Comparison of ENCODE assay signal across 1 cellular context in the genomic region with DNA sequence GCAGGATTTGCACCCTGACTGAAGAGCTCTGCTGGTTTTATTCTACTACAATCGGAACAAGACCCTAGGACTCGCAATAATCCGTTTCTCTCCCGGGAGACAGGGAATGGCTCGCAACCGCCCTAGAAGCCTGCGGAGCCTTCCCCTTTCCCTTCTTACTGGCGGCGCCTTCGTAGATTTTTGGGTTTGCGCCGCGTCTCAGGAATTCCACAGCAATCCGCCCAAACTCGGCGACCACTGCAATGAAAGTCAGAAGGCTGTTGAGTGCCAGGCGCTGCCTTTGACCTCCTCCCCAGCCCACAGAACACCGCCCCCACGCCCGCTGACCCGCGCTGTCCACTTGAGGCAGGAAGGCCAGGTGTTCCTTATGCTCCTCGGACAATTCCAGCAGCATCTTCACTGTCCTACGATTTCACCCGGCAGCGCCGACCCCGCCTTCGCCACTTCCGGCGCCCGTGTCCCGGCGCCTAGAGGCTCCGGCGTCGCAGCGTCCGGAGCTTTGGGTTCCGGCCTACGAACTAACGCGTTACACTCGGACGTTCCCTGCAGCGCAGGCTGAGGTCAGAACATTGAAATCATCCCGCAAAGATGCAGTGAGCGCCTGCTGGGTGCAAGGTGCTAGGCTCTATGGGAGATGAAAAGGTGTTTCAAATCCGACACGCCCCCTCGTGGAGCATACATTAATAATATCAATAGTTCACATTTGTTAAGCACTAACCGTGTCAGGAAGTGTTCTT.
TF ChIP-seq lines count a peak whose summit lies in the region.

TSS of gene COMMD2 (minus strand) at position 439 of the 737 bp plus-strand sequence. CDS start at position 394, 45 bp downstream.

TF ChIP-seq in K562, 482 proteins besides CTCF, POLR2A, EP300 and RAD21 (continued from another document and continues in another):
- no peak for TF ChIP-seq ZNF445 (CRISPR knock-in tag; IDR thresholded peaks at IDR 0.05; ENCODE audit: low read depth)
- no peak for TF ChIP-seq ZNF75A (CRISPR knock-in tag; IDR thresholded peaks at IDR 0.05)
- no peak; the same call in 1 of the 2 replicates for TF ChIP-seq GATAD2B (IDR thresholded peaks at IDR 0.05; ENCODE audit: borderline replicate concordance)
- TF ChIP-seq ZFX (CRISPR knock-in tag; IDR thresholded peaks at IDR 0.05) = 0 out of 2 replicates have a peak, but pooled peaks have one; percentile 12
- TF ChIP-seq ZNF212 (CRISPR knock-in tag; IDR thresholded peaks at IDR 0.05) = no peak
- TF ChIP-seq ZNF408 (CRISPR knock-in tag; IDR thresholded peaks at IDR 0.05; ENCODE audit: low read depth) = no peak
- peak; percentile 51; the same call in 1 of the 2 replicates for TF ChIP-seq DMBX1 (CRISPR knock-in tag; IDR thresholded peaks at IDR 0.05; ENCODE audit: borderline replicate concordance)
- TF ChIP-seq ZNF778 (CRISPR knock-in tag; IDR thresholded peaks at IDR 0.05) = no peak
- TF ChIP-seq NCOA2 (IDR thresholded peaks at IDR 0.05; ENCODE audit: partially characterized antibody in 2 of 2) = no peak
- TF ChIP-seq MYC (IDR thresholded peaks at IDR 0.05; ENCODE audit: low read depth, low read length) = peak; percentile 79
- TF ChIP-seq MYC (CRISPR knock-in tag; IDR thresholded peaks at IDR 0.05; ENCODE audit: borderline replicate concordance, low read depth) = no peak
- TF ChIP-seq TEAD4 (IDR thresholded peaks at IDR 0.05; ENCODE audit: low read length) = peak; percentile 44
- TF ChIP-seq TEAD4 (CRISPR knock-in tag; IDR thresholded peaks at IDR 0.05; ENCODE audit: borderline replicate concordance) = no peak
- no peak for TF ChIP-seq ZNF668 (CRISPR knock-in tag; IDR thresholded peaks at IDR 0.05)
- no peak for TF ChIP-seq MEF2D (tag; conservative IDR thresholded peaks at IDR 0.05; ENCODE audit: low read depth)
- no peak for TF ChIP-seq ESRRB (CRISPR knock-in tag; IDR thresholded peaks at IDR 0.05; ENCODE audit: borderline replicate concordance)
- no peak for TF ChIP-seq ZNF324 (CRISPR knock-in tag; IDR thresholded peaks at IDR 0.05)
- no peak for TF ChIP-seq RAD51 (IDR thresholded peaks at IDR 0.05; ENCODE audit: borderline replicate concordance, low read depth)
- TF ChIP-seq, protein P1, sequence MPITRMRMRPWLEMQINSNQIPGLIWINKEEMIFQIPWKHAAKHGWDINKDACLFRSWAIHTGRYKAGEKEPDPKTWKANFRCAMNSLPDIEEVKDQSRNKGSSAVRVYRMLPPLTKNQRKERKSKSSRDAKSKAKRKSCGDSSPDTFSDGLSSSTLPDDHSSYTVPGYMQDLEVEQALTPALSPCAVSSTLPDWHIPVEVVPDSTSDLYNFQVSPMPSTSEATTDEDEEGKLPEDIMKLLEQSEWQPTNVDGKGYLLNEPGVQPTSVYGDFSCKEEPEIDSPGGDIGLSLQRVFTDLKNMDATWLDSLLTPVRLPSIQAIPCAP (CRISPR knock-in tag; IDR thresholded peaks at IDR 0.05; ENCODE audit: borderline replicate concordance) = 0 out of 2 replicates have a peak, but pooled peaks have one; percentile 61
- TF ChIP-seq ZNF644 (tag; IDR thresholded peaks at IDR 0.05; ENCODE audit: low read depth) = peak; percentile 80
- TF ChIP-seq, protein P2, sequence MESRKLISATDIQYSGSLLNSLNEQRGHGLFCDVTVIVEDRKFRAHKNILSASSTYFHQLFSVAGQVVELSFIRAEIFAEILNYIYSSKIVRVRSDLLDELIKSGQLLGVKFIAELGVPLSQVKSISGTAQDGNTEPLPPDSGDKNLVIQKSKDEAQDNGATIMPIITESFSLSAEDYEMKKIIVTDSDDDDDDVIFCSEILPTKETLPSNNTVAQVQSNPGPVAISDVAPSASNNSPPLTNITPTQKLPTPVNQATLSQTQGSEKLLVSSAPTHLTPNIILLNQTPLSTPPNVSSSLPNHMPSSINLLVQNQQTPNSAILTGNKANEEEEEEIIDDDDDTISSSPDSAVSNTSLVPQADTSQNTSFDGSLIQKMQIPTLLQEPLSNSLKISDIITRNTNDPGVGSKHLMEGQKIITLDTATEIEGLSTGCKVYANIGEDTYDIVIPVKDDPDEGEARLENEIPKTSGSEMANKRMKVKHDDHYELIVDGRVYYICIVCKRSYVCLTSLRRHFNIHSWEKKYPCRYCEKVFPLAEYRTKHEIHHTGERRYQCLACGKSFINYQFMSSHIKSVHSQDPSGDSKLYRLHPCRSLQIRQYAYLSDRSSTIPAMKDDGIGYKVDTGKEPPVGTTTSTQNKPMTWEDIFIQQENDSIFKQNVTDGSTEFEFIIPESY (CRISPR knock-in tag; IDR thresholded peaks at IDR 0.05) = peak; percentile 62; the same call in 1 of the 2 replicates
- TF ChIP-seq ZNF766 (CRISPR knock-in tag; conservative IDR thresholded peaks at IDR 0.05) = no peak
- TF ChIP-seq TBL1XR1 (IDR thresholded peaks at IDR 0.05; ENCODE audit: low read length in 2 of 2) = peak in 1 of 2 experiments; percentile 71; a peak in 1 of 4 replicates
- TF ChIP-seq U2AF2 (optimal IDR thresholded peaks at IDR 0.05; ENCODE audit: low read depth, low read length) = no peak
- no peak for TF ChIP-seq MXD1 (CRISPR knock-in tag; IDR thresholded peaks at IDR 0.05; ENCODE audit: borderline replicate concordance, poor library complexity, severe bottlenecking)
- no peak for TF ChIP-seq SMAD2 (IDR thresholded peaks at IDR 0.05; ENCODE audit: low read depth, low read length)
- TF ChIP-seq, protein P3, sequence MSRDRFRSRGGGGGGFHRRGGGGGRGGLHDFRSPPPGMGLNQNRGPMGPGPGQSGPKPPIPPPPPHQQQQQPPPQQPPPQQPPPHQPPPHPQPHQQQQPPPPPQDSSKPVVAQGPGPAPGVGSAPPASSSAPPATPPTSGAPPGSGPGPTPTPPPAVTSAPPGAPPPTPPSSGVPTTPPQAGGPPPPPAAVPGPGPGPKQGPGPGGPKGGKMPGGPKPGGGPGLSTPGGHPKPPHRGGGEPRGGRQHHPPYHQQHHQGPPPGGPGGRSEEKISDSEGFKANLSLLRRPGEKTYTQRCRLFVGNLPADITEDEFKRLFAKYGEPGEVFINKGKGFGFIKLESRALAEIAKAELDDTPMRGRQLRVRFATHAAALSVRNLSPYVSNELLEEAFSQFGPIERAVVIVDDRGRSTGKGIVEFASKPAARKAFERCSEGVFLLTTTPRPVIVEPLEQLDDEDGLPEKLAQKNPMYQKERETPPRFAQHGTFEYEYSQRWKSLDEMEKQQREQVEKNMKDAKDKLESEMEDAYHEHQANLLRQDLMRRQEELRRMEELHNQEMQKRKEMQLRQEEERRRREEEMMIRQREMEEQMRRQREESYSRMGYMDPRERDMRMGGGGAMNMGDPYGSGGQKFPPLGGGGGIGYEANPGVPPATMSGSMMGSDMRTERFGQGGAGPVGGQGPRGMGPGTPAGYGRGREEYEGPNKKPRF (IDR thresholded peaks at IDR 0.05; ENCODE audit: low read depth, low read length) = no peak
- TF ChIP-seq IFI16 (CRISPR knock-in tag; IDR thresholded peaks at IDR 0.05) = no peak
- TF ChIP-seq TEAD2 (tag; IDR thresholded peaks at IDR 0.05) = no peak
- TF ChIP-seq ZNF3 (CRISPR knock-in tag; IDR thresholded peaks at IDR 0.05) = no peak
- peak; percentile 61; the same call in 1 of the 2 replicates for TF ChIP-seq TOE1 (IDR thresholded peaks at IDR 0.05; ENCODE audit: borderline replicate concordance)
- no peak for TF ChIP-seq TOE1 (CRISPR knock-in tag; IDR thresholded peaks at IDR 0.05; ENCODE audit: borderline replicate concordance, low read depth)
- TF ChIP-seq DACH1 (IDR thresholded peaks at IDR 0.05; ENCODE audit: partially characterized antibody) = peak; percentile 61
- TF ChIP-seq KLF6 (CRISPR knock-in tag; IDR thresholded peaks at IDR 0.05; ENCODE audit: borderline replicate concordance) = no peak; the same call in 1 of the 2 replicates
- peak; percentile 82 for TF ChIP-seq ETV1 (tag; conservative IDR thresholded peaks at IDR 0.05; ENCODE audit: low read depth)
- no peak for TF ChIP-seq ZFP1 (CRISPR knock-in tag; IDR thresholded peaks at IDR 0.05)
- no peak for TF ChIP-seq PBX2 (CRISPR knock-in tag; IDR thresholded peaks at IDR 0.05; ENCODE audit: low read depth)
- TF ChIP-seq PBX2 (tag; conservative IDR thresholded peaks at IDR 0.05; ENCODE audit: low read depth) = no peak
- no peak for TF ChIP-seq MBD1 (CRISPR knock-in tag; IDR thresholded peaks at IDR 0.05)
- peak in 1 of 2 experiments; percentile 94; a peak in 1 of 4 replicates for TF ChIP-seq KDM4B (IDR thresholded peaks at IDR 0.05; ENCODE audit: borderline replicate concordance in 2 of 2, low read depth in 1 of 2)
- no peak for TF ChIP-seq ZFPM2 (CRISPR knock-in tag; IDR thresholded peaks at IDR 0.05)
- TF ChIP-seq ZNF124 (CRISPR knock-in tag; IDR thresholded peaks at IDR 0.05) = no peak
- TF ChIP-seq, protein P4, sequence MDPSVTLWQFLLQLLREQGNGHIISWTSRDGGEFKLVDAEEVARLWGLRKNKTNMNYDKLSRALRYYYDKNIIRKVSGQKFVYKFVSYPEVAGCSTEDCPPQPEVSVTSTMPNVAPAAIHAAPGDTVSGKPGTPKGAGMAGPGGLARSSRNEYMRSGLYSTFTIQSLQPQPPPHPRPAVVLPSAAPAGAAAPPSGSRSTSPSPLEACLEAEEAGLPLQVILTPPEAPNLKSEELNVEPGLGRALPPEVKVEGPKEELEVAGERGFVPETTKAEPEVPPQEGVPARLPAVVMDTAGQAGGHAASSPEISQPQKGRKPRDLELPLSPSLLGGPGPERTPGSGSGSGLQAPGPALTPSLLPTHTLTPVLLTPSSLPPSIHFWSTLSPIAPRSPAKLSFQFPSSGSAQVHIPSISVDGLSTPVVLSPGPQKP (CRISPR knock-in tag; IDR thresholded peaks at IDR 0.05) = no peak
- peak; percentile 53; the same call in 1 of the 2 replicates for TF ChIP-seq BMI1 (IDR thresholded peaks at IDR 0.05; ENCODE audit: low read length)
- no peak for TF ChIP-seq BRD9 (IDR thresholded peaks at IDR 0.05; ENCODE audit: low read depth, partially characterized antibody)
- no peak for TF ChIP-seq ZNF507 (tag; conservative IDR thresholded peaks at IDR 0.05)
- no peak for TF ChIP-seq ZFP30 (CRISPR knock-in tag; IDR thresholded peaks at IDR 0.05; ENCODE audit: borderline replicate concordance)
- TF ChIP-seq RB1 (IDR thresholded peaks at IDR 0.05; ENCODE audit: low read depth) = peak; percentile 96
- peak in 1 of 2 experiments; percentile 49; a peak in 1 of 4 replicates for TF ChIP-seq KDM1A (IDR thresholded peaks at IDR 0.05)
- TF ChIP-seq ZKSCAN3 (CRISPR knock-in tag; IDR thresholded peaks at IDR 0.05) = no peak
- TF ChIP-seq, protein P5, sequence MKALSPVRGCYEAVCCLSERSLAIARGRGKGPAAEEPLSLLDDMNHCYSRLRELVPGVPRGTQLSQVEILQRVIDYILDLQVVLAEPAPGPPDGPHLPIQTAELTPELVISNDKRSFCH (CRISPR knock-in tag; IDR thresholded peaks at IDR 0.05) = no peak
- TF ChIP-seq, protein P5 (tag; IDR thresholded peaks at IDR 0.05) = peak; percentile 51
- TF ChIP-seq TFE3 (CRISPR knock-in tag; IDR thresholded peaks at IDR 0.05) = no peak
- no peak for TF ChIP-seq ZBED1 (IDR thresholded peaks at IDR 0.05)
- peak; percentile 68; the same call in 1 of the 2 replicates for TF ChIP-seq EP400 (IDR thresholded peaks at IDR 0.05)
- TF ChIP-seq TCF3 (CRISPR knock-in tag; IDR thresholded peaks at IDR 0.05) = peak; percentile 27; the same call in 1 of the 2 replicates
- no peak for TF ChIP-seq SLC30A9 (CRISPR knock-in tag; IDR thresholded peaks at IDR 0.05)
- TF ChIP-seq TFAM (CRISPR knock-in tag; conservative IDR thresholded peaks at IDR 0.05) = no peak
